ENCODE assay signal across 16 cellular contexts in the genomic region with DNA sequence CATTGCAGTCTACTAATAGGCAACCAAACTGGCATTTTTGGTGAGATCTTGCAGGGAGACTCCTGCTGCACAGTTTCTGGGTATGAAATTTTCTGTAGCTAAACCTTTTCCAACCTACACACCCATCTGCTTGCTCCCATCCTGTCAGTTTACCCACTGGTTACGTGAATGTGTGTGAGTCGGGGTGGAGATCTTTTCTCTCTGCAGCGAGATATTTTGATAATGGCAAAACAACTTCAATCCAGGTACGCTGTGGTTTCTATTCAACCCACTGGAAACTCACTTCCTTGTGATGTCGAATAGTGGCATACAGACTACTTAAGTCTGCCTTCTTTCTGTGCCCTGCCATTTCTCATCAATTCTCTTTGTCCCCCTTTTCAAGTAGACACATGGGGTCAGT. TPM values are rescaled to one million over a fixed set of nuclear protein-coding genes. Genes with fewer than 3 reads are reported as not detected.
A peak's percentile ranks its signal among the peaks of the same experiment; 100 is the strongest.
DNase-seq lines count a peak whose midpoint lies in the region; ATAC-seq and TF ChIP-seq lines count a peak whose summit lies in the region.
"Had no signal": no experiment of that assay in that cellular context is flagged by ENCODE, and none has a peak within 500 bp of the region (broad histone marks: within the 10 kb centered on the region; RNA-seq: fewer than 3 reads in every experiment).

No MANE protein-coding gene starts in this region.

- peak overlapping the region; percentile 16 for H3K4me3 Mint-ChIP-seq in activated T-cell treated with anti-CD3 and anti-CD28 coated beads, Interleukin-2, amount 50 U/mL, for 4 hours
- H3K4me3 Mint-ChIP-seq in natural killer cell = peak overlapping the region; percentile 21
- H3K4me3 Mint-ChIP-seq in natural killer cell treated with Interleukin-12 subunit alpha and Interleukin-12 subunit beta and Interleukin-15 and Interleukin-18, amount 100 ng/mL, for 72 hours = no peak overlapping the region

- DNase-seq in activated T-cell treated with anti-CD3 and anti-CD28 coated beads, Interleukin-2, amount 50 U/mL, for 4 hours = no peak
- no peak for DNase-seq in activated T-cell treated with anti-CD3 and anti-CD28 coated beads for 4 hours
- DNase-seq in natural killer cell = no peak
- DNase-seq in natural killer cell treated with Interleukin-12 subunit alpha and Interleukin-12 subunit beta and Interleukin-15 and Interleukin-18, amount 100 ng/mL, for 72 hours (ENCODE audit: low spot score) = no peak
- no peak for DNase-seq in epithelial cell of proximal tubule (ENCODE audit: low read depth)
- DNase-seq in putamen (ENCODE audit: low spot score) = peak; percentile 63
- no peak for DNase-seq in NCI-H510A treated with DMSO at 0.1 percent for 48 hours (lab: John Stamatoyannopoulos, UW)
- DNase-seq: GOT3, NCI-H1417 treated with DMSO at 0.1 percent for 48 hours, NCI-H187 treated with DMSO at 0.1 percent for 48 hours, NCI-H226, NCI-H526, PC-3, RPMI8226, SIG-M5 had no signal

- H3K9me3 Mint-ChIP-seq in activated T-cell treated with anti-CD3 and anti-CD28 coated beads, Interleukin-2, amount 50 U/mL, for 4 hours = peaks cover 4% of the 10 kb centered on the region
- H3K9me3 Mint-ChIP-seq in natural killer cell = no peaks in the 10 kb centered on the region
- no peaks in the 10 kb centered on the region for H3K9me3 Mint-ChIP-seq in natural killer cell treated with Interleukin-12 subunit alpha and Interleukin-12 subunit beta and Interleukin-15 and Interleukin-18, amount 100 ng/mL, for 72 hours

- peak overlapping the region; percentile 4 to 25 for H3K27ac Mint-ChIP-seq in natural killer cell
- H3K27ac Mint-ChIP-seq in natural killer cell treated with Interleukin-12 subunit alpha and Interleukin-12 subunit beta and Interleukin-15 and Interleukin-18, amount 100 ng/mL, for 72 hours = no peak overlapping the region

- peaks cover 61% of the 10 kb centered on the region for H3K4me1 Mint-ChIP-seq in activated T-cell treated with anti-CD3 and anti-CD28 coated beads, Interleukin-2, amount 50 U/mL, for 4 hours (ENCODE audit: low read depth)
- H3K4me1 Mint-ChIP-seq in natural killer cell = peaks cover 62 to 63% of the 10 kb centered on the region in 2 donors
- H3K4me1 Mint-ChIP-seq in natural killer cell treated with Interleukin-12 subunit alpha and Interleukin-12 subunit beta and Interleukin-15 and Interleukin-18, amount 100 ng/mL, for 72 hours (ENCODE audit: low read depth in 2 of 2) = peaks cover 32 to 48% of the 10 kb centered on the region in 2 donors

- H3K27me3 Mint-ChIP-seq in activated T-cell treated with anti-CD3 and anti-CD28 coated beads, Interleukin-2, amount 50 U/mL, for 4 hours (ENCODE audit: low read depth) = no peaks in the 10 kb centered on the region
- no peaks in the 10 kb centered on the region for H3K27me3 Mint-ChIP-seq in natural killer cell (ENCODE audit: low read depth in 2 of 2)
- H3K27me3 Mint-ChIP-seq in natural killer cell treated with Interleukin-12 subunit alpha and Interleukin-12 subunit beta and Interleukin-15 and Interleukin-18, amount 100 ng/mL, for 72 hours = no peaks in the 10 kb centered on the region

- ATAC-seq in activated T-cell treated with anti-CD3 and anti-CD28 coated beads, Interleukin-2, amount 50 U/mL, for 4 hours = no peak
- ATAC-seq in natural killer cell = no peak
- ATAC-seq in natural killer cell treated with Interleukin-12 subunit alpha and Interleukin-12 subunit beta and Interleukin-15 and Interleukin-18, amount 100 ng/mL, for 72 hours = no peak
- ATAC-seq in HG03354 (IDR thresholded peaks at IDR 0.05; ENCODE audit: poor library complexity, severe bottlenecking, unreplicated experiment) = no peak
- ATAC-seq: PC-3 had no signal

- TF ChIP-seq CTCF in natural killer cell (IDR thresholded peaks at IDR 0.05) = no peak
- TF ChIP-seq CTCF in epithelial cell of proximal tubule (conservative IDR thresholded peaks at IDR 0.05; ENCODE audit: low read depth, low read length) = no peak

- peak overlapping the region; percentile 3 for H3K4me3 ChIP-seq in epithelial cell of proximal tubule (ENCODE audit: low read depth, low read length)

- peaks cover 27% of the 10 kb centered on the region for H3K36me3 Mint-ChIP-seq in activated T-cell treated with anti-CD3 and anti-CD28 coated beads, Interleukin-2, amount 50 U/mL, for 4 hours (ENCODE audit: insufficient read depth)
- no peaks in the 10 kb centered on the region for H3K36me3 Mint-ChIP-seq in natural killer cell
- H3K36me3 Mint-ChIP-seq in natural killer cell treated with Interleukin-12 subunit alpha and Interleukin-12 subunit beta and Interleukin-15 and Interleukin-18, amount 100 ng/mL, for 72 hours = no peaks in the 10 kb centered on the region

- intact Hi-C loops in natural killer cell (cut with micrococcal nuclease) = no loop called here

RNA-seq across cellular contexts. Expression of a gene that starts 4.5 kb away (rescaled TPM):
- total RNA-seq in activated T-cell treated with anti-CD3 and anti-CD28 coated beads, Interleukin-2, amount 50 U/mL, for 4 hours = 10 to 100 TPM; 11.0 to 14.0 (median 12.5) TPM
- total RNA-seq in natural killer cell (10 to 100 TPM; 45.9 to 64.6 (median 56.1) TPM), epithelial cell of proximal tubule (58.5 and 84.6 TPM in 2 replicates)
- 1 to 10 TPM; 4.4 to 7.9 TPM for total RNA-seq in natural killer cell treated with Interleukin-12 subunit alpha and Interleukin-12 subunit beta and Interleukin-15 and Interleukin-18, amount 100 ng/mL, for 72 hours

Comparison
In these comparisons a context has a peak if more than half of its experiments do, and no peak if none do; other contexts are left out.
1. H3K27ac Mint-ChIP-seq: peak in natural killer cell (2 of 2); none in natural killer cell treated with Interleukin-12 subunit alpha and Interleukin-12 subunit beta and Interleukin-15 and Interleukin-18, amount 100 ng/mL, for 72 hours (0 of 2).